In genomic region chr1:177571076-177571475, GRCh38 we compare ENCODE assay signal across 22 cellular contexts.
"Had no signal": no experiment of that assay in that cellular context is flagged by ENCODE, and none has a peak within 500 bp of the region (broad histone marks: within the 10 kb centered on the region; RNA-seq: fewer than 3 reads in every experiment).

No MANE protein-coding gene starts in this region.

- H3K27me3 ChIP-seq: esophagus muscularis mucosa, gastrocnemius medialis, spleen, testis, tibial nerve had no signal

- H3K9me3 Mint-ChIP-seq: nephron progenitor cell; stimulated activated naive B cell treated with anti-CD40 and anti-IgM and Interleukin-4, amounts not matched to agents 10 μg/mL and 1 μg/mL and 100 μg/mL, for 72 hours had no signal

- H3K27ac ChIP-seq: coronary artery, epithelial cell of prostate, esophagus muscularis mucosa, gastrocnemius medialis, heart right ventricle, parathyroid adenoma, prostate gland, testis, tibial nerve had no signal

- H3K4me3 Mint-ChIP-seq: naive thymus-derived CD4-positive, alpha-beta T cell; nephron progenitor cell; stimulated activated naive B cell treated with anti-CD40 and anti-IgM and Interleukin-4, amounts not matched to agents 10 μg/mL and 1 μg/mL and 100 μg/mL, for 72 hours; stimulated activated naive CD8-positive, alpha-beta T cell treated with anti-CD3 and anti-CD28 coated beads, Interleukin-15, amount 100 ng/mL, for 72 hours had no signal

- H2AFZ ChIP-seq: parathyroid adenoma had no signal

- H3K36me3 ChIP-seq: esophagus muscularis mucosa, gastrocnemius medialis, heart right ventricle, prostate gland, spleen, tibial nerve had no signal

- H3K9me3 ChIP-seq: esophagus muscularis mucosa, gastrocnemius medialis, prostate gland, spleen, testis, tibial nerve had no signal

- H3K4me3 ChIP-seq: coronary artery, esophagus muscularis mucosa, gastrocnemius medialis, heart right ventricle, prostate gland, spleen, testis, tibial nerve had no signal

- ATAC-seq: gastrocnemius medialis; heart right ventricle; naive thymus-derived CD4-positive, alpha-beta T cell; sciatic nerve; stimulated activated naive B cell treated with anti-CD40 and anti-IgM and Interleukin-4, amounts not matched to agents 10 μg/mL and 1 μg/mL and 100 μg/mL, for 72 hours; stimulated activated naive CD8-positive, alpha-beta T cell treated with anti-CD3 and anti-CD28 coated beads, Interleukin-15, amount 100 ng/mL, for 72 hours had no signal

- H3K4me1 Mint-ChIP-seq: naive thymus-derived CD4-positive, alpha-beta T cell; stimulated activated naive B cell treated with anti-CD40 and anti-IgM and Interleukin-4, amounts not matched to agents 10 μg/mL and 1 μg/mL and 100 μg/mL, for 72 hours; stimulated activated naive CD8-positive, alpha-beta T cell treated with anti-CD3 and anti-CD28 coated beads, Interleukin-15, amount 100 ng/mL, for 72 hours had no signal

- H3K9ac ChIP-seq: parathyroid adenoma had no signal

- DNase-seq: effector memory CD4-positive, alpha-beta T cell; gastrocnemius medialis; heart right ventricle; hypothalamus; left colon; naive thymus-derived CD4-positive, alpha-beta T cell; nephron progenitor cell; retina; spleen; stimulated activated CD4-positive, alpha-beta T cell treated with anti-CD3 and anti-CD28 coated beads, Interleukin-15, amount 100 ng/mL, for 24 hours; stimulated activated CD4-positive, alpha-beta T cell treated with anti-CD3 and anti-CD28 coated beads, Interleukin-1b, Interleukin-23, amount 100 ng/mL, for 48 hours; stimulated activated CD4-positive, alpha-beta T cell treated with anti-CD3 and anti-CD28 coated beads, Interleukin-4, amount 100 ng/mL, for 4 hours; stimulated activated naive B cell treated with anti-CD40 and anti-IgM and Interleukin-4, amounts not matched to agents 10 μg/mL and 1 μg/mL and 100 μg/mL, for 72 hours; stimulated activated naive CD8-positive, alpha-beta T cell treated with anti-CD3 and anti-CD28 coated beads, Interleukin-15, amount 100 ng/mL, for 72 hours; testis had no signal

- H3K79me2 ChIP-seq: parathyroid adenoma had no signal

- H3K27me3 Mint-ChIP-seq: naive thymus-derived CD4-positive, alpha-beta T cell; stimulated activated naive B cell treated with anti-CD40 and anti-IgM and Interleukin-4, amounts not matched to agents 10 μg/mL and 1 μg/mL and 100 μg/mL, for 72 hours; stimulated activated naive CD8-positive, alpha-beta T cell treated with anti-CD3 and anti-CD28 coated beads, Interleukin-15, amount 100 ng/mL, for 72 hours had no signal

- H3K4me1 ChIP-seq: esophagus muscularis mucosa, gastrocnemius medialis, heart right ventricle, parathyroid adenoma, prostate gland, spleen, testis had no signal

- H3K36me3 Mint-ChIP-seq: naive thymus-derived CD4-positive, alpha-beta T cell; stimulated activated naive B cell treated with anti-CD40 and anti-IgM and Interleukin-4, amounts not matched to agents 10 μg/mL and 1 μg/mL and 100 μg/mL, for 72 hours had no signal

- H3K27ac Mint-ChIP-seq: naive thymus-derived CD4-positive, alpha-beta T cell; nephron progenitor cell; stimulated activated naive B cell treated with anti-CD40 and anti-IgM and Interleukin-4, amounts not matched to agents 10 μg/mL and 1 μg/mL and 100 μg/mL, for 72 hours; stimulated activated naive CD8-positive, alpha-beta T cell treated with anti-CD3 and anti-CD28 coated beads, Interleukin-15, amount 100 ng/mL, for 72 hours had no signal
